In the genomic region with DNA sequence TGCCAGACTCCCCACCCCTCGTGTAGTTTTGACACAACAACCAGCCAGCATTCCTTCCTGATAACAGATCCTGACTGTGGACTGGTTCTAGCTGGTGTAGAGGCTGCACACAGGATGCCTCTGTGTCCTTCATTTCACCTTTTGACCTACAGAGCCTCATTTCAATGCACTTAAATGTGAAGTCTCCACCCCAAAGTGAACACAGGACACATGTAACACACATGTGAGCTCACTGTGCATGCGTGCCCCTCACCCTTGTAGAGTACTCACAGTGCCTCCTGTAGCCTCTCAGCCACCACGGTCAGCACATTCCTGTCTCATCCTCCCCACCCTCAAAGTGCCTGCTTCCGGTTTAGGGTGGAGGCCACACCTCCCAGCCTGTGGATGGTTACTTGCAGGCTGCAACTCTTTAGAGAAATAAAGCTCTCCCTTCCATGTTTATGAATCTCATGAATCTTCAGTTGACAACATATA, we compare ENCODE assay signal across 9 cellular contexts. TPM values are rescaled to one million over a fixed set of nuclear protein-coding genes. Genes with fewer than 3 reads are reported as not detected.
A peak's percentile ranks its signal among the peaks of the same experiment; 100 is the strongest.
DNase-seq lines count a peak whose midpoint lies in the region; ATAC-seq and TF ChIP-seq lines count a peak whose summit lies in the region.
"Had no signal": no experiment of that assay in that cellular context is flagged by ENCODE, and none has a peak within 500 bp of the region (broad histone marks: within the 10 kb centered on the region; RNA-seq: fewer than 3 reads in every experiment).

No MANE protein-coding gene starts in this region.

- H3K36me3 Mint-ChIP-seq in activated CD4-positive, alpha-beta T cell treated with anti-CD3 and anti-CD28 coated beads, Interleukin-2, amount 10 ng/mL, durations not matched to agents 24 days and 14 days (ENCODE audit: low read depth) = no peaks in the 10 kb centered on the region
- no peaks in the 10 kb centered on the region for H3K36me3 Mint-ChIP-seq in T-helper 17 cell (ENCODE audit: low read depth)
- no peaks in the 10 kb centered on the region for H3K36me3 Mint-ChIP-seq in stimulated activated naive B cell treated with anti-CD40 and anti-IgM and Interleukin-4, amounts not matched to agents 10 μg/mL and 1 μg/mL and 100 μg/mL, for 72 hours

- H3K27me3 Mint-ChIP-seq in activated CD4-positive, alpha-beta T cell treated with anti-CD3 and anti-CD28 coated beads, Interleukin-2, amount 10 ng/mL, durations not matched to agents 24 days and 14 days = peaks cover 2% of the 10 kb centered on the region
- H3K27me3 Mint-ChIP-seq in T-helper 17 cell = peaks cover 10% of the 10 kb centered on the region
- peaks cover 31 to 45% of the 10 kb centered on the region in 2 donors for H3K27me3 Mint-ChIP-seq in stimulated activated naive B cell treated with anti-CD40 and anti-IgM and Interleukin-4, amounts not matched to agents 10 μg/mL and 1 μg/mL and 100 μg/mL, for 72 hours

- H3K4me1 Mint-ChIP-seq in activated CD4-positive, alpha-beta T cell treated with anti-CD3 and anti-CD28 coated beads, Interleukin-2, amount 10 ng/mL, durations not matched to agents 24 days and 14 days = peaks cover 18% of the 10 kb centered on the region
- peaks cover 8% of the 10 kb centered on the region for H3K4me1 Mint-ChIP-seq in T-helper 17 cell
- peaks cover 3 to 14% of the 10 kb centered on the region in 2 donors for H3K4me1 Mint-ChIP-seq in stimulated activated naive B cell treated with anti-CD40 and anti-IgM and Interleukin-4, amounts not matched to agents 10 μg/mL and 1 μg/mL and 100 μg/mL, for 72 hours

- ATAC-seq in T-helper 17 cell (peak; percentile 36), left cardiac atrium (peak; percentile 61 to 65), GM18505 (IDR thresholded peaks at IDR 0.05; ENCODE audit: unreplicated experiment) (no peak), GM21529 (IDR thresholded peaks at IDR 0.05; ENCODE audit: unreplicated experiment) (no peak)
- peak; percentile 41 to 54 for ATAC-seq in stimulated activated naive B cell treated with anti-CD40 and anti-IgM and Interleukin-4, amounts not matched to agents 10 μg/mL and 1 μg/mL and 100 μg/mL, for 72 hours (replicated peaks)

- peak; percentile 88 for DNase-seq in activated CD4-positive, alpha-beta T cell treated with anti-CD3 and anti-CD28 coated beads, Interleukin-2, amount 10 ng/mL, durations not matched to agents 24 days and 14 days
- DNase-seq in activated CD4-positive, alpha-beta T cell treated with anti-CD3 and anti-CD28 coated beads, Interleukin-2, amount 50 U/mL, for 1 hour = no peak
- DNase-seq in T-helper 17 cell (no peak), left cardiac atrium (peak; percentile 59), T-helper 9 cell (no peak)
- DNase-seq in stimulated activated naive B cell treated with anti-CD40 and anti-IgM and Interleukin-4, amounts not matched to agents 10 μg/mL and 1 μg/mL and 100 μg/mL, for 72 hours = no peak

- intact Hi-C loops in activated CD4-positive, alpha-beta T cell treated with anti-CD3 and anti-CD28 coated beads, Interleukin-2, amount 10 ng/mL, durations not matched to agents 24 days and 14 days (cut with micrococcal nuclease) = no loop called here
- intact Hi-C loops in left cardiac atrium (cut with DNase I) = loop anchor here in 1 of 2 donors (10.0 kb wide), 1 partner anchor 72 kb away; no protein-coding TSS in a partner anchor

- no peaks in the 10 kb centered on the region for H3K9me3 Mint-ChIP-seq in activated CD4-positive, alpha-beta T cell treated with anti-CD3 and anti-CD28 coated beads, Interleukin-2, amount 10 ng/mL, durations not matched to agents 24 days and 14 days
- no peaks in the 10 kb centered on the region for H3K9me3 Mint-ChIP-seq in stimulated activated naive B cell treated with anti-CD40 and anti-IgM and Interleukin-4, amounts not matched to agents 10 μg/mL and 1 μg/mL and 100 μg/mL, for 72 hours

- no peaks in the 10 kb centered on the region for H3K9me3 ChIP-seq in T-helper 17 cell (ENCODE audit: control insufficient read depth, low read length, poor library complexity, severe bottlenecking)

- peak overlapping the region; percentile 80 for H3K27ac Mint-ChIP-seq in activated CD4-positive, alpha-beta T cell treated with anti-CD3 and anti-CD28 coated beads, Interleukin-2, amount 10 ng/mL, durations not matched to agents 24 days and 14 days
- peak overlapping the region; percentile 29 for H3K27ac Mint-ChIP-seq in T-helper 17 cell
- no peak overlapping the region for H3K27ac Mint-ChIP-seq in stimulated activated naive B cell treated with anti-CD40 and anti-IgM and Interleukin-4, amounts not matched to agents 10 μg/mL and 1 μg/mL and 100 μg/mL, for 72 hours

- TF ChIP-seq POLR2A in GM18505 (IDR thresholded peaks at IDR 0.05; ENCODE audit: borderline replicate concordance, extremely low read depth, insufficient read depth, insufficient read length) = no peak

- H3K4me3 Mint-ChIP-seq in activated CD4-positive, alpha-beta T cell treated with anti-CD3 and anti-CD28 coated beads, Interleukin-2, amount 10 ng/mL, durations not matched to agents 24 days and 14 days = peak overlapping the region; percentile 79
- peak overlapping the region; percentile 47 for H3K4me3 Mint-ChIP-seq in T-helper 17 cell
- no peak overlapping the region for H3K4me3 Mint-ChIP-seq in stimulated activated naive B cell treated with anti-CD40 and anti-IgM and Interleukin-4, amounts not matched to agents 10 μg/mL and 1 μg/mL and 100 μg/mL, for 72 hours

RNA-seq across cellular contexts. Expression of gene NKD2, which starts 11.6 kb away (rescaled TPM):
- total RNA-seq in activated CD4-positive, alpha-beta T cell treated with anti-CD3 and anti-CD28 coated beads, Interleukin-2, amount 10 ng/mL, durations not matched to agents 24 days and 14 days = 3.3 and 4.0 TPM in 2 replicates
- total RNA-seq in T-helper 17 cell (not detected), left cardiac atrium (10 to 100 TPM in 1 of 2 donors, 1 to 10 TPM in 1; 4.4 to 10.4 TPM)
- total RNA-seq: osteocyte had no signal

Comparison
In these comparisons a context has a peak if more than half of its experiments do, and no peak if none do; other contexts are left out.
1. DNase-seq: peak in activated CD4-positive, alpha-beta T cell treated with anti-CD3 and anti-CD28 coated beads, Interleukin-2, amount 10 ng/mL, durations not matched to agents 24 days and 14 days (single experiment) and left cardiac atrium (single experiment); none in activated CD4-positive, alpha-beta T cell treated with anti-CD3 and anti-CD28 coated beads, Interleukin-2, amount 50 U/mL, for 1 hour (single experiment), T-helper 17 cell (0 of 3), stimulated activated naive B cell treated with anti-CD40 and anti-IgM and Interleukin-4, amounts not matched to agents 10 μg/mL and 1 μg/mL and 100 μg/mL, for 72 hours (single experiment) and T-helper 9 cell (single experiment).
2. H3K4me3 Mint-ChIP-seq: peak in activated CD4-positive, alpha-beta T cell treated with anti-CD3 and anti-CD28 coated beads, Interleukin-2, amount 10 ng/mL, durations not matched to agents 24 days and 14 days (single experiment) and T-helper 17 cell (single experiment); none in stimulated activated naive B cell treated with anti-CD40 and anti-IgM and Interleukin-4, amounts not matched to agents 10 μg/mL and 1 μg/mL and 100 μg/mL, for 72 hours (0 of 2).
3. ATAC-seq: peak in T-helper 17 cell (single experiment), left cardiac atrium (2 of 2) and stimulated activated naive B cell treated with anti-CD40 and anti-IgM and Interleukin-4, amounts not matched to agents 10 μg/mL and 1 μg/mL and 100 μg/mL, for 72 hours (2 of 2); none in GM18505 (single experiment) and GM21529 (single experiment).